ENCODE assay signal across 28 cellular contexts in genomic region chr14:20184181-20184580, GRCh38. TPM values are rescaled to one million over a fixed set of nuclear protein-coding genes. Genes with fewer than 3 reads are reported as not detected.
"Had no signal": no experiment of that assay in that cellular context is flagged by ENCODE, and none has a peak within 500 bp of the region (broad histone marks: within the 10 kb centered on the region; RNA-seq: fewer than 3 reads in every experiment).

No MANE protein-coding gene starts in this region.

- H3K9ac ChIP-seq: KMS-11 had no signal

- H3K27ac ChIP-seq: KMS-11, RWPE1, SJCRH30 had no signal

- DNase-seq: IMR-90, Kasumi-1, MM.1S, NCI-H1048, NCI-H1105, NCI-H1417 treated with DMSO at 0.1 percent for 48 hours, NCI-H146, NCI-H1694 treated with DMSO at 0.1 percent for 48 hours, NCI-H1930, NCI-H2081 treated with DMSO at 0.1 percent for 48 hours, NCI-H2171, NCI-H226, NCI-H446, NCI-H510A, NCI-H524 treated with DMSO at 0.1 percent for 48 hours, NCI-H69, NCI-H774, PC-3, SHP77, SJCRH30, T-helper 1 cell had no signal

- H3K36me3 ChIP-seq: SJCRH30 had no signal

- H3K4me2 ChIP-seq: KMS-11 had no signal

- ATAC-seq: HepG2, Panc1, PC-3, SK-N-SH treated with all-trans-retinoic acid at 6 μM for 48 hours had no signal

- H3K4me3 ChIP-seq: SJCRH30 had no signal

- H3K4me1 ChIP-seq: SJCRH30 had no signal

- H3K27me3 ChIP-seq: SJCRH30 had no signal

- H3K9me3 ChIP-seq: SJCRH30 had no signal

RNA-seq across cellular contexts. Expression of gene OR11G2, which starts 6.5 kb away (rescaled TPM):
- total RNA-seq: HepG2, HT1080, IMR-90, OCI-LY7, PC-3, SJCRH30 had no signal
- polyA plus RNA-seq: HepG2, IMR-90 had no signal

RNA-seq across cellular contexts. Expression of gene OR11H6, which starts 39.3 kb away (rescaled TPM):
- total RNA-seq: HepG2, HT1080, IMR-90, OCI-LY7, PC-3, SJCRH30 had no signal
- polyA plus RNA-seq: HepG2, IMR-90 had no signal

RNA-seq across cellular contexts. Expression of gene OR11H7, which starts 44.6 kb away (rescaled TPM):
- total RNA-seq: HepG2, HT1080, IMR-90, OCI-LY7, PC-3, SJCRH30 had no signal
- polyA plus RNA-seq: HepG2, IMR-90 had no signal

RNA-seq across cellular contexts. Expression of gene OR4N5, which starts 45.6 kb away (rescaled TPM):
- total RNA-seq: HepG2, HT1080, IMR-90, OCI-LY7, PC-3, SJCRH30 had no signal
- polyA plus RNA-seq: HepG2, IMR-90 had no signal

RNA-seq across cellular contexts. Expression of gene OR11H4, which starts 54.9 kb away (rescaled TPM):
- total RNA-seq: HepG2, HT1080, IMR-90, OCI-LY7, PC-3, SJCRH30 had no signal
- polyA plus RNA-seq: HepG2, IMR-90 had no signal
